Comparison of ENCODE assay signal across 8 cellular contexts in genomic region chr16:30903596-30903995, GRCh38. TPM values are rescaled to one million over a fixed set of nuclear protein-coding genes. Genes with fewer than 3 reads are reported as not detected.
DNase-seq lines count a peak whose midpoint lies in the region; ATAC-seq and TF ChIP-seq lines count a peak whose summit lies in the region.

No MANE protein-coding gene starts in this region.

- DNase-seq in Ammon's horn (ENCODE audit: low spot score) = peak; percentile 76
- no peak for DNase-seq in MM.1S
- DNase-seq in mammary epithelial cell = no peak
- DNase-seq in medulla oblongata (ENCODE audit: extremely low spot score) = peak; percentile 63
- no peak for DNase-seq in foreskin keratinocyte
- DNase-seq in cerebellar cortex (ENCODE audit: low spot score) = no peak
- no peak for DNase-seq in smooth muscle cell (lab: John Stamatoyannopoulos, UW; ENCODE audit: unreplicated experiment)

- no TSS peak for BruUV-seq in mammary epithelial cell (replicated peaks; lab: Mats Ljungman, UMichigan)

- H3K4me1 ChIP-seq in MM.1S (ENCODE audit: low read length) (0 out of 2 replicates have a peak, but pooled peaks cover 3% of the 10 kb centered on the region), mammary epithelial cell (ENCODE audit: insufficient read depth, low read length) (peaks cover 4% of the 10 kb centered on the region), foreskin keratinocyte (no peaks in the 10 kb centered on the region), smooth muscle cell (ENCODE audit: low read depth) (no peaks in the 10 kb centered on the region)

- H4K20me1 ChIP-seq in MM.1S (ENCODE audit: insufficient read depth, low read length) (no peaks in the 10 kb centered on the region), mammary epithelial cell (ENCODE audit: insufficient read depth, low read length) (no peaks in the 10 kb centered on the region), smooth muscle cell (ENCODE audit: low read depth) (no peaks in the 10 kb centered on the region)

- no peaks in the 10 kb centered on the region for H3K9me2 ChIP-seq in MM.1S (replicated peaks; ENCODE audit: insufficient read depth, low read length)

- no peaks in the 10 kb centered on the region for H3F3A ChIP-seq in MM.1S (ENCODE audit: insufficient read depth, low read length)
- H3F3A ChIP-seq in smooth muscle cell (ENCODE audit: low read depth) = no peaks in the 10 kb centered on the region

- TF ChIP-seq CTCF in MM.1S (IDR thresholded peaks at IDR 0.05; ENCODE audit: low read length) (no peak), mammary epithelial cell (conservative IDR thresholded peaks at IDR 0.05 in 1 of 2, IDR thresholded peaks at IDR 0.05 in 1 of 2; ENCODE audit: extremely low read depth in 1 of 2, insufficient read depth in 1 of 2, low read depth in 1 of 2, low read length in 2 of 2) (no peak), foreskin keratinocyte (conservative IDR thresholded peaks at IDR 0.05) (no peak), smooth muscle cell (IDR thresholded peaks at IDR 0.05; ENCODE audit: borderline replicate concordance, insufficient read depth, poor library complexity, severe bottlenecking) (no peak)

- peak overlapping the region; percentile 63 for H2AFZ ChIP-seq in MM.1S (ENCODE audit: low read length)
- H2AFZ ChIP-seq in mammary epithelial cell (ENCODE audit: low read depth, low read length) = peak overlapping the region; percentile 79
- no peak overlapping the region for H2AFZ ChIP-seq in smooth muscle cell (ENCODE audit: low read depth)

- ATAC-seq in foreskin keratinocyte (no peak), GM18868 (IDR thresholded peaks at IDR 0.05; ENCODE audit: unreplicated experiment) (no peak)

- no peaks in the 10 kb centered on the region for H3K9me3 ChIP-seq in MM.1S (replicated peaks; ENCODE audit: insufficient read depth, low read length)
- no peaks in the 10 kb centered on the region for H3K9me3 ChIP-seq in mammary epithelial cell (replicated peaks; ENCODE audit: insufficient read depth, low read length)
- H3K9me3 ChIP-seq in smooth muscle cell (replicated peaks; ENCODE audit: low read depth) = no peaks in the 10 kb centered on the region

- WGBS in mammary epithelial cell (ENCODE audit: low coverage, missing lambda C conversion rate) = 100% methylated on average over 1 of the region's 4 CpGs
- WGBS in smooth muscle cell (ENCODE audit: low lambda C conversion rate) = 93% methylated on average over 4 of the region's 4 CpGs

- no peaks in the 10 kb centered on the region for H3K36me3 ChIP-seq in MM.1S (replicated peaks; ENCODE audit: insufficient read depth, low read length)
- no peaks in the 10 kb centered on the region for H3K36me3 ChIP-seq in mammary epithelial cell (ENCODE audit: insufficient read depth, low read length)
- H3K36me3 ChIP-seq in smooth muscle cell (ENCODE audit: low read depth) = no peaks in the 10 kb centered on the region

- no peak overlapping the region for H3K9ac ChIP-seq in MM.1S (ENCODE audit: low read length)
- H3K9ac ChIP-seq in mammary epithelial cell (ENCODE audit: insufficient read depth, low read length) = no peak overlapping the region
- H3K9ac ChIP-seq in smooth muscle cell (ENCODE audit: low read depth) = no peak overlapping the region

- H3K27me3 ChIP-seq in MM.1S (replicated peaks; ENCODE audit: insufficient read depth, low read length) (no peaks in the 10 kb centered on the region), mammary epithelial cell (ENCODE audit: insufficient read depth, low read length) (no peaks in the 10 kb centered on the region), foreskin keratinocyte (no peaks in the 10 kb centered on the region), smooth muscle cell (ENCODE audit: low read depth) (no peaks in the 10 kb centered on the region)

- no peak overlapping the region for H3K4me3 ChIP-seq in MM.1S (ENCODE audit: low read length)
- no peak overlapping the region for H3K4me3 ChIP-seq in mammary epithelial cell (replicated peaks in 1 of 3; ENCODE audit: insufficient read depth in 1 of 3, low read depth in 2 of 3, low read length in 3 of 3)
- no peak overlapping the region for H3K4me3 ChIP-seq in smooth muscle cell

- CTCF ChIA-PET in mammary epithelial cell (lab: Charles Lee; ENCODE audit: low non-redundant PET) = no interaction called here

- in situ Hi-C loops in mammary epithelial cell (cut with MboI; ENCODE audit: low sequenced_read_pairs in 2 of 2) = no loop called here

- H3K79me2 ChIP-seq in MM.1S (ENCODE audit: low read length) = no peaks in the 10 kb centered on the region
- H3K79me2 ChIP-seq in mammary epithelial cell (ENCODE audit: insufficient read depth, low read length) = no peaks in the 10 kb centered on the region
- no peaks in the 10 kb centered on the region for H3K79me2 ChIP-seq in smooth muscle cell (ENCODE audit: low read depth)

- H3K27ac ChIP-seq in MM.1S (ENCODE audit: low read length) (no peak overlapping the region), mammary epithelial cell (ENCODE audit: insufficient read depth, low read depth, low read length) (no peak overlapping the region), foreskin keratinocyte (no peak overlapping the region), smooth muscle cell (ENCODE audit: low read depth) (no peak overlapping the region)

- dilution Hi-C loops in mammary epithelial cell (cut with HindIII; ENCODE audit: low sequenced_read_pairs) = no loop called here

- H3K4me2 ChIP-seq in MM.1S (ENCODE audit: low read depth, low read length) (no peak overlapping the region), mammary epithelial cell (ENCODE audit: insufficient read depth, low read depth, low read length) (no peak overlapping the region), smooth muscle cell (no peak overlapping the region)

- intact Hi-C loops in mammary epithelial cell (cut with micrococcal nuclease) = loop anchor here (5.0 kb wide), 1 partner anchor 39 kb away; no protein-coding TSS in a partner anchor

RNA-seq across cellular contexts. Expression of gene CTF1, which starts 7.2 kb away (rescaled TPM):
- total RNA-seq in mammary epithelial cell (1 to 10 TPM in 1 of 2 donors, under 1 TPM in 1; 0.94 to 2.8 TPM), foreskin keratinocyte (0.95 and 1.6 TPM in 2 replicates), smooth muscle cell (0.76 and 1.7 TPM in 2 replicates)
- polyA plus RNA-seq in mammary epithelial cell (2.1 TPM), foreskin keratinocyte (3.0 and 3.2 TPM in 2 replicates), smooth muscle cell (8.1 and 8.2 TPM in 2 replicates)
- polyA minus RNA-seq in mammary epithelial cell = 3.3 TPM

RNA-seq across cellular contexts. Expression of gene BCL7C, which starts 9.7 kb away (rescaled TPM):
- total RNA-seq in mammary epithelial cell (10 to 100 TPM; 26.1 to 28.5 TPM), foreskin keratinocyte (35.3 and 39.1 TPM in 2 replicates), smooth muscle cell (27.8 and 34.2 TPM in 2 replicates)
- polyA plus RNA-seq in mammary epithelial cell (22.5 TPM), foreskin keratinocyte (48.6 and 51.0 TPM in 2 replicates), smooth muscle cell (68.1 and 76.1 TPM in 2 replicates)
- polyA minus RNA-seq in mammary epithelial cell = 1.7 TPM

RNA-seq across cellular contexts. Expression of gene FBXL19, which starts 19.8 kb away (rescaled TPM):
- total RNA-seq in mammary epithelial cell (10 to 100 TPM; 18.5 to 24.9 TPM), foreskin keratinocyte (32.2 and 33.0 TPM in 2 replicates), smooth muscle cell (4.5 and 8.5 TPM in 2 replicates)
- polyA plus RNA-seq in mammary epithelial cell (8.4 TPM), foreskin keratinocyte (21.8 and 23.3 TPM in 2 replicates), smooth muscle cell (1.3 and 1.6 TPM in 2 replicates)
- polyA minus RNA-seq in mammary epithelial cell = 28.9 TPM

RNA-seq across cellular contexts. Expression of gene ORAI3, which starts 45.3 kb away (rescaled TPM):
- total RNA-seq in mammary epithelial cell = 10 to 100 TPM; 31.7 to 37.2 TPM
- polyA plus RNA-seq in mammary epithelial cell = 31.2 TPM
- 29.5 TPM for polyA minus RNA-seq in mammary epithelial cell
- 8.4 and 9.0 TPM in 2 replicates for total RNA-seq in foreskin keratinocyte
- 9.1 and 9.2 TPM in 2 replicates for polyA plus RNA-seq in foreskin keratinocyte
- total RNA-seq in smooth muscle cell = 33.7 and 34.9 TPM in 2 replicates
- 39.4 and 44.0 TPM in 2 replicates for polyA plus RNA-seq in smooth muscle cell

RNA-seq across cellular contexts. Expression of gene SETD1A, which starts 54.0 kb away (rescaled TPM):
- total RNA-seq in mammary epithelial cell (10 to 100 TPM in 1 of 2 donors, 1 to 10 TPM in 1; 8.5 to 14.8 TPM), foreskin keratinocyte (6.7 and 7.1 TPM in 2 replicates), smooth muscle cell (1.9 and 2.9 TPM in 2 replicates)
- polyA plus RNA-seq in mammary epithelial cell (2.6 TPM), foreskin keratinocyte (6.0 and 6.4 TPM in 2 replicates), smooth muscle cell (1.2 and 3.3 TPM in 2 replicates)
- polyA minus RNA-seq in mammary epithelial cell = 10.4 TPM

Comparison
In these comparisons a context has a peak if more than half of its experiments do, and no peak if none do; other contexts are left out.
1. DNase-seq: peak in Ammon's horn (single experiment) and medulla oblongata (single experiment); none in MM.1S (single experiment), mammary epithelial cell (single experiment), foreskin keratinocyte (0 of 2), cerebellar cortex (single experiment) and smooth muscle cell (single experiment).